In genomic region chr5:111133436-111133751, GRCh38 we compare ENCODE assay signal across 22 cellular contexts. TPM values are rescaled to one million over a fixed set of nuclear protein-coding genes. Genes with fewer than 3 reads are reported as not detected.
A peak's percentile ranks its signal among the peaks of the same experiment; 100 is the strongest.
DNase-seq lines count a peak whose midpoint lies in the region; ATAC-seq, FAIRE-seq and TF ChIP-seq lines count a peak whose summit lies in the region.
"Had no signal": no experiment of that assay in that cellular context is flagged by ENCODE, and none has a peak within 500 bp of the region (broad histone marks: within the 10 kb centered on the region; RNA-seq: fewer than 3 reads in every experiment).

No MANE protein-coding gene starts in this region.

- no peak for TF ChIP-seq RAD21 in K562 (CRISPR knock-in tag; conservative IDR thresholded peaks at IDR 0.05 in 1 of 2, IDR thresholded peaks at IDR 0.05 in 1 of 2)

- no peak for FAIRE-seq in K562 (lab: Jason Lieb, UNC)

- POLR2A ChIA-PET in K562 (lab: Yijun Ruan, JAX): interaction anchor here (0.6 kb wide), 1 partner anchor 50 kb away, joined by 3 read pairs; no protein-coding TSS in a partner anchor

- no peak overlapping the region for H4K12ac ChIP-seq in trophoblast cell (ENCODE audit: low read depth, low read length)

- DNase-seq in NCI-H82 (lab: John Stamatoyannopoulos, UW) (peak; percentile 4), NCI-H82 treated with DMSO at 0.1 percent for 48 hours (lab: John Stamatoyannopoulos, UW; ENCODE audit: unreplicated experiment) (no peak), K562 (ENCODE audit: extremely low read depth in 1 of 4, low spot score in 3 of 4) (no peak), trophoblast cell (no peak), GM20000 (ENCODE audit: low spot score) (no peak), OCI-M1 (lab: John Stamatoyannopoulos, UW) (no peak)
- no peak for DNase-seq in central memory CD4-positive, alpha-beta T cell
- DNase-seq: activated CD4-positive, alpha-beta T cell treated with anti-CD3 and anti-CD28 coated beads, Interleukin-2, amount 50 U/mL, for 48 hours; activated CD8-positive, alpha-beta memory T cell treated with anti-CD3 and anti-CD28 coated beads, Interleukin-2, amount 50 U/mL, for 4 hours; aorta; caudate nucleus; dermis blood vessel endothelial cell; HFFc6; NCI-H1436 treated with DMSO at 0.1 percent for 48 hours; NCI-H2171; NCI-H526 treated with DMSO at 0.1 percent for 48 hours; Right ventricle myocardium superior; uterus had no signal

- H3K79me2 ChIP-seq in K562 (ENCODE audit: control insufficient read depth, insufficient read depth, low read length) (no peaks in the 10 kb centered on the region), trophoblast cell (ENCODE audit: control insufficient read depth, insufficient read depth, low read length, poor library complexity) (no peaks in the 10 kb centered on the region)

- H2BK12ac ChIP-seq in trophoblast cell (ENCODE audit: low read length): no peak overlapping the region

- no peaks in the 10 kb centered on the region for H3K9me1 ChIP-seq in K562 (ENCODE audit: control insufficient read depth, insufficient read depth, low read length)

- H2AK5ac ChIP-seq in trophoblast cell (ENCODE audit: low read length): peak overlapping the region; percentile 60

- no peak for TF ChIP-seq EP300 in K562 (IDR thresholded peaks at IDR 0.05; ENCODE audit: low read length)

- H2AFZ ChIP-seq in K562 (ENCODE audit: low read depth, low read length) (no peak overlapping the region), trophoblast cell (ENCODE audit: insufficient read depth, low read length, poor library complexity) (no peak overlapping the region)

- H4K8ac ChIP-seq in trophoblast cell (ENCODE audit: low read depth, low read length): no peak overlapping the region

- CTCF ChIA-PET in K562 (lab: Yijun Ruan, JAX; ENCODE audit: low intra/inter-chr PET ratio): no interaction called here

- WGBS in K562 (ENCODE audit: insufficient coverage, low coverage, missing lambda C conversion rate): 0% methylated on average over 1 of the region's 1 CpG
- WGBS in trophoblast cell (ENCODE audit: extremely low coverage, insufficient coverage, insufficient read length): no CpG with 5 or more reads among the region's 1 CpG

- ATAC-seq in HG02610 (IDR thresholded peaks at IDR 0.05; ENCODE audit: unreplicated experiment) (peak; percentile 11), K562 (peak; percentile 30; the same call in 2 of the 3 replicates)

- H3K4me3 ChIP-seq in K562 (no peak overlapping the region), trophoblast cell (ENCODE audit: low read depth, low read length) (no peak overlapping the region)
- H3K4me3 ChIP-seq: BLaER1, prostate gland, suprapubic skin, uterus had no signal

- H2BK120ac ChIP-seq in trophoblast cell (ENCODE audit: insufficient read depth, low read length, poor library complexity): no peak overlapping the region

- peak overlapping the region; percentile 74 for H4K91ac ChIP-seq in trophoblast cell (ENCODE audit: low read depth, low read length)

- H3K23ac ChIP-seq in trophoblast cell (ENCODE audit: low read length): no peak overlapping the region

- no peak overlapping the region for H3K9ac ChIP-seq in K562 (ENCODE audit: insufficient read depth in 1 of 2, low read depth in 2 of 2, low read length in 2 of 2)
- H3K9ac ChIP-seq in trophoblast cell (ENCODE audit: low read length): no peak overlapping the region
- H3K9ac ChIP-seq: BLaER1 had no signal

- in situ Hi-C loops in K562 (cut with MboI): no loop called here

- H3K27me3 ChIP-seq in K562 (ENCODE audit: control insufficient read depth in 2 of 2, insufficient read depth in 2 of 2, low read length in 2 of 2): no peaks in the 10 kb centered on the region
- no peaks in the 10 kb centered on the region for H3K27me3 ChIP-seq in trophoblast cell (ENCODE audit: insufficient read depth, low read length)
- H3K27me3 ChIP-seq: BLaER1, suprapubic skin, uterus had no signal

- no peak overlapping the region for H3K18ac ChIP-seq in trophoblast cell (ENCODE audit: low read length)

- H2BK5ac ChIP-seq in trophoblast cell (ENCODE audit: low read depth, low read length, poor library complexity): no peak overlapping the region

- no peak overlapping the region for H3K14ac ChIP-seq in trophoblast cell (ENCODE audit: low read length)

- H3K36me3 ChIP-seq in K562 (ENCODE audit: control insufficient read depth, insufficient read depth, low read length): no peaks in the 10 kb centered on the region; the same call in 2 of the 3 replicates
- H3K36me3 ChIP-seq in trophoblast cell (ENCODE audit: control insufficient read depth in 1 of 2, insufficient read depth in 2 of 2, low read length in 2 of 2): no peaks in the 10 kb centered on the region
- H3K36me3 ChIP-seq: BLaER1, prostate gland, suprapubic skin, uterus had no signal

- H4K20me1 ChIP-seq in K562 (replicated peaks; ENCODE audit: control insufficient read depth, insufficient read depth, low read length): no peaks in the 10 kb centered on the region
- H4K20me1 ChIP-seq: BLaER1 had no signal

- H3K9me3 ChIP-seq in K562 (replicated peaks; ENCODE audit: control insufficient read depth, insufficient read depth, low read depth, low read length) (no peaks in the 10 kb centered on the region), trophoblast cell (ENCODE audit: insufficient read depth, low read depth, low read length) (no peaks in the 10 kb centered on the region)
- H3K9me3 ChIP-seq: BLaER1, prostate gland, suprapubic skin, uterus had no signal

- BruUV-seq in K562 (replicated peaks; lab: Mats Ljungman, UMichigan): no TSS peak

- no peak overlapping the region for H3K27ac ChIP-seq in K562 (ENCODE audit: extremely low read depth, low read depth, low read length)
- H3K27ac ChIP-seq in trophoblast cell (ENCODE audit: low read depth, low read length): no peak overlapping the region
- H3K27ac ChIP-seq: BLaER1, prostate gland, suprapubic skin, uterus had no signal

- intact Hi-C loops in K562 (cut with micrococcal nuclease): no loop called here

- TF ChIP-seq POLR2A in K562 (conservative IDR thresholded peaks at IDR 0.05): no peak

- TF ChIP-seq CTCF in K562 (IDR thresholded peaks at IDR 0.05 in 2 of 3, conservative IDR thresholded peaks at IDR 0.05 in 1 of 3; ENCODE audit: insufficient read depth in 2 of 3, low read depth in 1 of 3, low read length in 3 of 3) (no peak), GM20000 (IDR thresholded peaks at IDR 0.05; ENCODE audit: extremely low read depth, missing control alignments) (no peak)

- no peaks in the 10 kb centered on the region for H3K4me1 ChIP-seq in K562 (replicated peaks in 1 of 2; ENCODE audit: control insufficient read depth in 2 of 2, insufficient read depth in 2 of 2, low read length in 2 of 2)
- peaks cover 2 to 6% of the 10 kb centered on the region in 2 experiments for H3K4me1 ChIP-seq in trophoblast cell (ENCODE audit: control insufficient read depth in 1 of 2, insufficient read depth in 2 of 2, low read length in 2 of 2)
- H3K4me1 ChIP-seq: prostate gland, suprapubic skin, uterus had no signal

- H3K4ac ChIP-seq in trophoblast cell (ENCODE audit: low read depth, low read length): no peak overlapping the region

- H3K79me1 ChIP-seq in trophoblast cell (ENCODE audit: low read length): peaks cover 4% of the 10 kb centered on the region

- H3K4me2 ChIP-seq in K562 (ENCODE audit: insufficient read depth, low read length): no peak overlapping the region
- no peak overlapping the region for H3K4me2 ChIP-seq in trophoblast cell (ENCODE audit: low read length)
- H3K4me2 ChIP-seq: BLaER1 had no signal

TF ChIP-seq in K562, 482 proteins besides CTCF, POLR2A, EP300 and RAD21 (continues in another document):
- no peak for TF ChIP-seq SFPQ (IDR thresholded peaks at IDR 0.05; ENCODE audit: low read depth, low read length)
- TF ChIP-seq ZNF274 (IDR thresholded peaks at IDR 0.05; ENCODE audit: borderline replicate concordance, low read depth, low read length): no peak
- TF ChIP-seq ZNF431 (CRISPR knock-in tag; IDR thresholded peaks at IDR 0.05): no peak
- TF ChIP-seq ZNF140 (CRISPR knock-in tag; IDR thresholded peaks at IDR 0.05): no peak
- TF ChIP-seq NR2C2 (CRISPR knock-in tag; IDR thresholded peaks at IDR 0.05): no peak
- no peak for TF ChIP-seq NR2C2 (tag; IDR thresholded peaks at IDR 0.05)
- TF ChIP-seq ZKSCAN3 (CRISPR knock-in tag; IDR thresholded peaks at IDR 0.05): no peak

RNA-seq across cellular contexts. Expression of gene WDR36, which starts 41.2 kb away (rescaled TPM):
- 52.2 and 111 TPM in 2 replicates for total RNA-seq in K562 (2011; cell fraction: chromatin; rRNA removed; ENCODE audit: low replicate concordance)
- 46.2 and 48.2 TPM in 2 replicates for total RNA-seq in K562 (2011; cell fraction: nucleolus; rRNA removed)
- 40.4 and 54.4 TPM in 2 replicates for total RNA-seq in K562 (2011; cell fraction: nucleoplasm; rRNA removed)
- total RNA-seq in K562 (2014; rRNA removed) (40.8 and 52.9 TPM in 2 replicates), K562 (2014; rRNA removed; fragmentation: Illumina TruSeq; extraction: Trizol) (64.9 and 69.0 TPM in 2 replicates), K562 (2015; rRNA removed; fragmentation: Illumina TruSeq; extraction: Trizol) (60.6 and 63.7 TPM in 2 replicates), K562 (2021) (64.2 and 67.7 TPM in 2 replicates)
- polyA plus RNA-seq in K562 (2011; rRNA removed) (49.9 and 68.0 TPM in 2 replicates), K562 (2014; fragmentation: Illumina TruSeq; extraction: Trizol) (38.2 and 41.5 TPM in 2 replicates), K562 (2014; fragmentation: Nextera tagmentation; extraction: Ambion mirVana) (10 to 100 TPM; 28.1 to 32.2 TPM), K562 (2014; rRNA removed) (25.7 and 28.8 TPM in 2 replicates)
- polyA plus RNA-seq in K562 (2011; cell fraction: cytosol; rRNA removed): 13.3 and 24.9 TPM in 2 replicates
- 35.2 and 48.5 TPM in 2 replicates for polyA plus RNA-seq in K562 (2011; cell fraction: nucleus; rRNA removed)
- polyA plus RNA-seq in K562 (2012): 13.7 and 19.0 TPM in 2 replicates
- 139 and 148 TPM in 2 replicates for polyA minus RNA-seq in K562 (2011; rRNA and poly(A)+ RNA removed)
- polyA minus RNA-seq in K562 (2011; cell fraction: cytosol; rRNA and poly(A)+ RNA removed): 43.2 and 67.2 TPM in 2 replicates
- 88.1 and 171 TPM in 2 replicates for polyA minus RNA-seq in K562 (2011; cell fraction: nucleus; rRNA and poly(A)+ RNA removed)
- 14.0 and 15.5 TPM in 2 replicates for polyA plus RNA-seq in trophoblast cell (2013)
